Comparison of ENCODE assay signal across 1 cellular context in genomic region chr5:138721979-138722378, GRCh38.
A peak's percentile ranks its signal among the peaks of the same experiment; 100 is the strongest.
TF ChIP-seq lines count a peak whose summit lies in the region.

No MANE protein-coding gene starts in this region.

TF ChIP-seq in HepG2, 621 proteins besides CTCF, POLR2A, EP300 and RAD21:
- TF ChIP-seq ARID2 (CRISPR knock-in tag; IDR thresholded peaks at IDR 0.05; ENCODE audit: borderline replicate concordance) (no peak), ZNF652 (CRISPR knock-in tag; IDR thresholded peaks at IDR 0.05; ENCODE audit: borderline replicate concordance, low read depth) (no peak), PATZ1 (CRISPR knock-in tag; IDR thresholded peaks at IDR 0.05) (0 out of 2 replicates have a peak, but pooled peaks have one; percentile 8), TCF7 (IDR thresholded peaks at IDR 0.05; ENCODE audit: low read depth) (no peak), MXD4 (CRISPR knock-in tag; IDR thresholded peaks at IDR 0.05) (no peak), ZNF276 (CRISPR knock-in tag; IDR thresholded peaks at IDR 0.05; ENCODE audit: low read depth) (no peak), ZNF280D (CRISPR knock-in tag; IDR thresholded peaks at IDR 0.05) (no peak), PRDM10 (CRISPR knock-in tag; IDR thresholded peaks at IDR 0.05; ENCODE audit: low read depth) (no peak), HNF4A (CRISPR knock-in tag; IDR thresholded peaks at IDR 0.05) (peak; percentile 54; the same call in 1 of the 2 replicates), ZBTB42 (CRISPR knock-in tag; IDR thresholded peaks at IDR 0.05) (no peak), SYNCRIP (IDR thresholded peaks at IDR 0.05; ENCODE audit: insufficient read depth, low read depth, low read length) (no peak), KDM2A (CRISPR knock-in tag; IDR thresholded peaks at IDR 0.05; ENCODE audit: borderline replicate concordance, low read depth) (no peak)
- TF ChIP-seq, protein P1, sequence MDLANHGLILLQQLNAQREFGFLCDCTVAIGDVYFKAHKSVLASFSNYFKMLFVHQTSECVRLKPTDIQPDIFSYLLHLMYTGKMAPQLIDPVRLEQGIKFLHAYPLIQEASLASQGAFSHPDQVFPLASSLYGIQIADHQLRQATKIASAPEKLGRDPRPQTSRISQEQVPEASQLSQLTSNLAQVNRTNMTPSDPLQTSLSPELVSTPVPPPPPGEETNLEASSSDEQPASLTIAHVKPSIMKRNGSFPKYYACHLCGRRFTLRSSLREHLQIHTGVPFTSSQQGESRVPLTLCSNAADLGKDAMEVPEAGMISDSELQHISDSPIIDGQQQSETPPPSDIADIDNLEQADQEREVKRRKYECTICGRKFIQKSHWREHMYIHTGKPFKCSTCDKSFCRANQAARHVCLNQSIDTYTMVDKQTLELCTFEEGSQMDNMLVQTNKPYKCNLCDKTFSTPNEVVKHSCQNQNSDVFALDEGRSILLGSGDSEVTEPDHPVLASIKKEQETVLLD (CRISPR knock-in tag; IDR thresholded peaks at IDR 0.05; ENCODE audit: low read depth): no peak
- TF ChIP-seq, protein P2, sequence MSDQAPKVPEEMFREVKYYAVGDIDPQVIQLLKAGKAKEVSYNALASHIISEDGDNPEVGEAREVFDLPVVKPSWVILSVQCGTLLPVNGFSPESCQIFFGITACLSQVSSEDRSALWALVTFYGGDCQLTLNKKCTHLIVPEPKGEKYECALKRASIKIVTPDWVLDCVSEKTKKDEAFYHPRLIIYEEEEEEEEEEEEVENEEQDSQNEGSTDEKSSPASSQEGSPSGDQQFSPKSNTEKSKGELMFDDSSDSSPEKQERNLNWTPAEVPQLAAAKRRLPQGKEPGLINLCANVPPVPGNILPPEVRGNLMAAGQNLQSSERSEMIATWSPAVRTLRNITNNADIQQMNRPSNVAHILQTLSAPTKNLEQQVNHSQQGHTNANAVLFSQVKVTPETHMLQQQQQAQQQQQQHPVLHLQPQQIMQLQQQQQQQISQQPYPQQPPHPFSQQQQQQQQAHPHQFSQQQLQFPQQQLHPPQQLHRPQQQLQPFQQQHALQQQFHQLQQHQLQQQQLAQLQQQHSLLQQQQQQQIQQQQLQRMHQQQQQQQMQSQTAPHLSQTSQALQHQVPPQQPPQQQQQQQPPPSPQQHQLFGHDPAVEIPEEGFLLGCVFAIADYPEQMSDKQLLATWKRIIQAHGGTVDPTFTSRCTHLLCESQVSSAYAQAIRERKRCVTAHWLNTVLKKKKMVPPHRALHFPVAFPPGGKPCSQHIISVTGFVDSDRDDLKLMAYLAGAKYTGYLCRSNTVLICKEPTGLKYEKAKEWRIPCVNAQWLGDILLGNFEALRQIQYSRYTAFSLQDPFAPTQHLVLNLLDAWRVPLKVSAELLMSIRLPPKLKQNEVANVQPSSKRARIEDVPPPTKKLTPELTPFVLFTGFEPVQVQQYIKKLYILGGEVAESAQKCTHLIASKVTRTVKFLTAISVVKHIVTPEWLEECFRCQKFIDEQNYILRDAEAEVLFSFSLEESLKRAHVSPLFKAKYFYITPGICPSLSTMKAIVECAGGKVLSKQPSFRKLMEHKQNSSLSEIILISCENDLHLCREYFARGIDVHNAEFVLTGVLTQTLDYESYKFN (CRISPR knock-in tag; conservative IDR thresholded peaks at IDR 0.05): peak; percentile 31; the same call in 1 of the 2 replicates
- TF ChIP-seq, protein P3, sequence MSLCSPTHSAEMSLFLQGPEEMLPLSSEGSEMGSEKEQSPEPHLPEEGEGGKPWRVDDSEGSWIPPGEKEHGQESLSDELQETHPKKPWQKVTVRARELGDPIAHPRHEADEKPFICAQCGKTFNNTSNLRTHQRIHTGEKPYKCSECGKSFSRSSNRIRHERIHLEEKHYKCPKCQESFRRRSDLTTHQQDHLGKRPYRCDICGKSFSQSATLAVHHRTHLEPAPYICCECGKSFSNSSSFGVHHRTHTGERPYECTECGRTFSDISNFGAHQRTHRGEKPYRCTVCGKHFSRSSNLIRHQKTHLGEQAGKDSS (CRISPR knock-in tag; IDR thresholded peaks at IDR 0.05; ENCODE audit: borderline replicate concordance, low read depth): no peak
- TF ChIP-seq, protein P4, sequence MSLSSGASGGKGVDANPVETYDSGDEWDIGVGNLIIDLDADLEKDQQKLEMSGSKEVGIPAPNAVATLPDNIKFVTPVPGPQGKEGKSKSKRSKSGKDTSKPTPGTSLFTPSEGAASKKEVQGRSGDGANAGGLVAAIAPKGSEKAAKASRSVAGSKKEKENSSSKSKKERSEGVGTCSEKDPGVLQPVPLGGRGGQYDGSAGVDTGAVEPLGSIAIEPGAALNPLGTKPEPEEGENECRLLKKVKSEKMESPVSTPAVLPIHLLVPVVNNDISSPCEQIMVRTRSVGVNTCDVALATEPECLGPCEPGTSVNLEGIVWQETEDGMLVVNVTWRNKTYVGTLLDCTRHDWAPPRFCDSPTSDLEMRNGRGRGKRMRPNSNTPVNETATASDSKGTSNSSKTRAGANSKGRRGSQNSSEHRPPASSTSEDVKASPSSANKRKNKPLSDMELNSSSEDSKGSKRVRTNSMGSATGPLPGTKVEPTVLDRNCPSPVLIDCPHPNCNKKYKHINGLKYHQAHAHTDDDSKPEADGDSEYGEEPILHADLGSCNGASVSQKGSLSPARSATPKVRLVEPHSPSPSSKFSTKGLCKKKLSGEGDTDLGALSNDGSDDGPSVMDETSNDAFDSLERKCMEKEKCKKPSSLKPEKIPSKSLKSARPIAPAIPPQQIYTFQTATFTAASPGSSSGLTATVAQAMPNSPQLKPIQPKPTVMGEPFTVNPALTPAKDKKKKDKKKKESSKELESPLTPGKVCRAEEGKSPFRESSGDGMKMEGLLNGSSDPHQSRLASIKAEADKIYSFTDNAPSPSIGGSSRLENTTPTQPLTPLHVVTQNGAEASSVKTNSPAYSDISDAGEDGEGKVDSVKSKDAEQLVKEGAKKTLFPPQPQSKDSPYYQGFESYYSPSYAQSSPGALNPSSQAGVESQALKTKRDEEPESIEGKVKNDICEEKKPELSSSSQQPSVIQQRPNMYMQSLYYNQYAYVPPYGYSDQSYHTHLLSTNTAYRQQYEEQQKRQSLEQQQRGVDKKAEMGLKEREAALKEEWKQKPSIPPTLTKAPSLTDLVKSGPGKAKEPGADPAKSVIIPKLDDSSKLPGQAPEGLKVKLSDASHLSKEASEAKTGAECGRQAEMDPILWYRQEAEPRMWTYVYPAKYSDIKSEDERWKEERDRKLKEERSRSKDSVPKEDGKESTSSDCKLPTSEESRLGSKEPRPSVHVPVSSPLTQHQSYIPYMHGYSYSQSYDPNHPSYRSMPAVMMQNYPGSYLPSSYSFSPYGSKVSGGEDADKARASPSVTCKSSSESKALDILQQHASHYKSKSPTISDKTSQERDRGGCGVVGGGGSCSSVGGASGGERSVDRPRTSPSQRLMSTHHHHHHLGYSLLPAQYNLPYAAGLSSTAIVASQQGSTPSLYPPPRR (CRISPR knock-in tag; IDR thresholded peaks at IDR 0.05; ENCODE audit: borderline replicate concordance): no peak
